9 cellular contexts compared by ENCODE assay signal in the genomic region with DNA sequence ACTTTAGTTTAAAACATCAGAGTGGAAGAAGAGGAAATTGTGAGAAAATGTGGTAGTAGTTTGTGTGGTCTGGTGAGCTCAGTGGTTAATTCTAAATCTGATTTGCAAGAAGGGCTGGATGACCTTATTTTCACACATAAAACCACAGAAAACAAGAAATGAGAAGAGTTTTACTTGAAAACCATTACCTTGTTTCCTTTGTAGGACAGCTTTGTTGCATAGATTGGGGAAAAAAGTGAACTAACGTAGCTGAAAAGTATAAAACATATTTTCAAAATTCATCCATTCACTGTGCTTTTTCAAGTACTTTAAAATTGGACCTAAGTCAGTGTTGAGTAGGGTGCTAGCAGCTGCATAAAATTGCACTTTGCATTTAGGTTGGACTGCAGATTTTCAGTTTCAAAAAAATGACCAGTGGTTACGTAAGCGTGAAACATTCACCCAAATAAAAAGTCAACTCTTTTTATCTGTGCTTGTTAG.
A peak's percentile ranks its signal among the peaks of the same experiment; 100 is the strongest.
DNase-seq lines count a peak whose midpoint lies in the region; ATAC-seq and TF ChIP-seq lines count a peak whose summit lies in the region.
"Had no signal": no experiment of that assay in that cellular context is flagged by ENCODE, and none has a peak within 500 bp of the region (broad histone marks: within the 10 kb centered on the region; RNA-seq: fewer than 3 reads in every experiment).

No MANE protein-coding gene starts in this region.

- ATAC-seq in GM19395 (IDR thresholded peaks at IDR 0.05; ENCODE audit: unreplicated experiment) (peak; percentile 95), HG03103 (IDR thresholded peaks at IDR 0.05; ENCODE audit: low read depth, unreplicated experiment) (peak; percentile 94)
- ATAC-seq in activated T-helper 17 cell treated with anti-CD3 and anti-CD28 coated beads, Interleukin-2, amount 50 U/mL, for 72 hours (replicated peaks), result peak; percentile 81

- H3K36me3 Mint-ChIP-seq in activated T-helper 17 cell treated with anti-CD3 and anti-CD28 coated beads, Interleukin-2, amount 50 U/mL, for 72 hours (ENCODE audit: low read depth), result peaks cover 24% of the 10 kb centered on the region

- H3K9me3 Mint-ChIP-seq in activated T-helper 17 cell treated with anti-CD3 and anti-CD28 coated beads, Interleukin-2, amount 50 U/mL, for 72 hours, result no peaks in the 10 kb centered on the region

- no peaks in the 10 kb centered on the region for H3K27me3 Mint-ChIP-seq in activated T-helper 17 cell treated with anti-CD3 and anti-CD28 coated beads, Interleukin-2, amount 50 U/mL, for 72 hours

- H3K4me1 ChIP-seq in DOHH2 (ENCODE audit: control insufficient read depth, low read length), result peaks cover 12% of the 10 kb centered on the region

- H3K4me3 Mint-ChIP-seq in activated T-helper 17 cell treated with anti-CD3 and anti-CD28 coated beads, Interleukin-2, amount 50 U/mL, for 72 hours, result peak overlapping the region; percentile 14

- H3K4me1 Mint-ChIP-seq in activated T-helper 17 cell treated with anti-CD3 and anti-CD28 coated beads, Interleukin-2, amount 50 U/mL, for 72 hours, result peaks cover 10% of the 10 kb centered on the region

- no peak for DNase-seq in mucosa of gallbladder (ENCODE audit: low spot score)
- no peak for DNase-seq in hepatic stellate cell (ENCODE audit: low spot score)
- DNase-seq in GDM1 (lab: John Stamatoyannopoulos, UW), result no peak
- no peak for DNase-seq in G401 (ENCODE audit: low spot score)
- DNase-seq: NK-92 treated with Interleukin-12 subunit alpha and Interleukin-12 subunit beta, amount 100 ng/mL, for 24 hours had no signal

- no peaks in the 10 kb centered on the region for H4K20me1 ChIP-seq in DOHH2 (ENCODE audit: control insufficient read depth, insufficient read depth, low read depth, low read length)

- H3K27ac ChIP-seq in DOHH2 (ENCODE audit: low read depth, low read length), result no peak overlapping the region

- no peak overlapping the region for H3K4me3 ChIP-seq in DOHH2 (ENCODE audit: low read length)

- H3K36me3 ChIP-seq in DOHH2 (ENCODE audit: control insufficient read depth, low read length), result no peaks in the 10 kb centered on the region

- H3K27me3 ChIP-seq in DOHH2 (ENCODE audit: control insufficient read depth, low read length), result no peaks in the 10 kb centered on the region

- no peaks in the 10 kb centered on the region for H3K79me2 ChIP-seq in DOHH2 (ENCODE audit: control insufficient read depth, low read length)

- H3K9me3 ChIP-seq in DOHH2 (ENCODE audit: control insufficient read depth, insufficient read depth, low read length), result no peaks in the 10 kb centered on the region

- H3F3A ChIP-seq in DOHH2 (ENCODE audit: control insufficient read depth, insufficient read depth), result no peaks in the 10 kb centered on the region

- H3K4me2 ChIP-seq in DOHH2 (ENCODE audit: low read length), result 0 out of 2 replicates have a peak overlapping the region, but pooled peaks have one; percentile 0

- in situ Hi-C loops in G401 (cut with HindIII; ENCODE audit: low sequenced_read_pairs), result no loop called here

- no peaks in the 10 kb centered on the region for H3K9me2 ChIP-seq in DOHH2 (replicated peaks; ENCODE audit: control insufficient read depth, low read length)

- H3K27ac Mint-ChIP-seq in activated T-helper 17 cell treated with anti-CD3 and anti-CD28 coated beads, Interleukin-2, amount 50 U/mL, for 72 hours, result peak overlapping the region; percentile 37

- TF ChIP-seq CTCF in DOHH2 (IDR thresholded peaks at IDR 0.05; ENCODE audit: low read depth, low read length, poor library complexity, severe bottlenecking), result no peak
